ENCODE assay signal across 11 cellular contexts in the genomic region with DNA sequence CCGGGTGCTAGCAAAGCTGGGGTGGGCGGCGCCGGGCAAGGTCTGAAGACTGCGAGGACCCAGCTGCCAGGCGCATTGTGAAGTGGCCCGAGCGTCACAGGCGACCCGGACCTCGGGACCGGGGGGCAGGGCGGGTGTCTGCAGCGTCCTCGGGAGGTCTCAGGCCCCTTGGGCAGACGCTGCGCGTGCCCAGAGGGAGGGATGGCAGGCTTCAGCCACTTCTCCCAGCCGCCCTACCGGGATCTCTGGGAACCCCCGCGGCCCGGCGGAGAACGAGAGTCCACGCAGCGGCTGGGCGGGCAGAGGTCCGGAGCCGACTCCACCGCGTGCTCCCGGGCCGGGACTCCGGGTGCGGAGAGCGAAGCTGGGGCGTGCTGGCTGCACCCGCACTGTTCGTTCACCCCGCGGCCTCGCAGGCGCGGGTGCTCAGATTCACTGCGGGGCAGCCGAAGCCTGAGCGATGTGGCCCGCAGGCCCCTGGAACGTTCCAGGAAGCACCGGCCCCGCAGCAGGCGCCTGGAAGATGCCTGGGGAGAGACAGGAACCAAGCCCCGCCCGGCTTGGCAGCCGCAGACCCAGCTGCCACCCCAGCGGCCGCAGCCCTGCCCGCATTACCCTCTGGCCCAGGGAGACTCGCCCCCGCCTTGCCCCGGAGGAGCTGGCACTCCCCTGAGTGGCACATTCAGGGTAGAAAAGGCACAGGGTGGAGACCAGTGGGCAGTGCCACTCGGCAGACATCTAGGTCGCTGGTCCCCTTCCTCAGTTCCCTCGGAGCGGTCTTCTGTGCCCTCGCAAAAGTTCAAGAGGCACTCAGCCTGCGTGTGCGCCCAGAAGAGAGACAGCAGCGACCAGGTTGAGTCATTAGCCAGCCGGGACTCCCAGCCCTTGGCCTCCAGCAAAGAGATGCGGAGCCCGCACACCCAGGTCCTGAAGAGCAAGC. TPM values are rescaled to one million over a fixed set of nuclear protein-coding genes. Genes with fewer than 3 reads are reported as not detected.
DNase-seq lines count a peak whose midpoint lies in the region; ATAC-seq lines count a peak whose summit lies in the region.
"Had no signal": no experiment of that assay in that cellular context is flagged by ENCODE, and none has a peak within 500 bp of the region (broad histone marks: within the 10 kb centered on the region; RNA-seq: fewer than 3 reads in every experiment).

A gene (plus strand): TSS at position 141 of the 940 bp plus-strand sequence. CDS start 61 bp downstream, at position 202.

- no peaks in the 10 kb centered on the region; the same call in 1 of the 2 replicates for H3K4me1 ChIP-seq in iPS DF 6.9 (ENCODE audit: control insufficient read depth, insufficient read depth, low read length)

- no peaks in the 10 kb centered on the region for H3K4me1 Mint-ChIP-seq in activated T-helper 17 cell treated with anti-CD3 and anti-CD28 coated beads, Interleukin-2, amount 50 U/mL, for 72 hours
- no peaks in the 10 kb centered on the region for H3K4me1 Mint-ChIP-seq in stimulated activated effector memory CD8-positive, alpha-beta T cell treated with anti-CD3 and anti-CD28 coated beads, Interleukin-12 subunit alpha, Interleukin-12 subunit beta, amount 100 ng/mL, for 72 hours
- H3K4me1 Mint-ChIP-seq: activated CD4-positive, alpha-beta T cell treated with anti-CD3 and anti-CD28 coated beads, Interleukin-2, amount 10 ng/mL, durations not matched to agents 24 days and 14 days had no signal

- H3K9me3 ChIP-seq in iPS DF 6.9 (ENCODE audit: control insufficient read depth, insufficient read depth, low read length) = no peaks in the 10 kb centered on the region

- H3K4me3 Mint-ChIP-seq in activated T-helper 17 cell treated with anti-CD3 and anti-CD28 coated beads, Interleukin-2, amount 50 U/mL, for 72 hours = no peak within 1 kb of the TSS
- no peak within 1 kb of the TSS for H3K4me3 Mint-ChIP-seq in stimulated activated effector memory CD8-positive, alpha-beta T cell treated with anti-CD3 and anti-CD28 coated beads, Interleukin-12 subunit alpha, Interleukin-12 subunit beta, amount 100 ng/mL, for 72 hours
- H3K4me3 Mint-ChIP-seq: activated CD4-positive, alpha-beta T cell treated with anti-CD3 and anti-CD28 coated beads, Interleukin-2, amount 10 ng/mL, durations not matched to agents 24 days and 14 days had no signal

- WGBS in iPS DF 6.9 (ENCODE audit: insufficient coverage, insufficient read length) = no CpG with 5 or more reads among the region's 73 CpGs

- H3K27me3 ChIP-seq in iPS DF 6.9 (ENCODE audit: control insufficient read depth, insufficient read depth, low read length) = peaks cover 2% of the 10 kb centered on the region; the same call in 1 of the 2 replicates

- ATAC-seq in activated T-helper 17 cell treated with anti-CD3 and anti-CD28 coated beads, Interleukin-2, amount 50 U/mL, for 72 hours (replicated peaks) = peak; percentile 24
- peak; percentile 16 for ATAC-seq in stimulated activated effector memory CD8-positive, alpha-beta T cell treated with anti-CD3 and anti-CD28 coated beads, Interleukin-12 subunit alpha, Interleukin-12 subunit beta, amount 100 ng/mL, for 72 hours

- intact Hi-C loops in posterior vena cava (cut with DNase I) = no loop called here

- peaks cover 3% of the 10 kb centered on the region; the same call in 1 of the 2 replicates for H3K36me3 ChIP-seq in iPS DF 6.9 (ENCODE audit: control insufficient read depth, insufficient read depth, low read length)
- H3K36me3 ChIP-seq: brain microvascular endothelial cell had no signal

- H3K27ac Mint-ChIP-seq in activated T-helper 17 cell treated with anti-CD3 and anti-CD28 coated beads, Interleukin-2, amount 50 U/mL, for 72 hours = no peak within 1 kb of the TSS
- H3K27ac Mint-ChIP-seq in stimulated activated effector memory CD8-positive, alpha-beta T cell treated with anti-CD3 and anti-CD28 coated beads, Interleukin-12 subunit alpha, Interleukin-12 subunit beta, amount 100 ng/mL, for 72 hours = no peak within 1 kb of the TSS
- H3K27ac Mint-ChIP-seq: activated CD4-positive, alpha-beta T cell treated with anti-CD3 and anti-CD28 coated beads, Interleukin-2, amount 10 ng/mL, durations not matched to agents 24 days and 14 days had no signal

- peak; percentile 40 for DNase-seq in DMS 273 (lab: John Stamatoyannopoulos, UW; ENCODE audit: unreplicated experiment)
- DNase-seq in DMS 273 treated with DMSO at 0.1 percent for 48 hours (lab: John Stamatoyannopoulos, UW) = no peak
- no peak for DNase-seq in iPS DF 6.9 (ENCODE audit: low read depth, low spot score)
- no peak for DNase-seq in stimulated activated effector memory CD8-positive, alpha-beta T cell treated with anti-CD3 and anti-CD28 coated beads, Interleukin-12 subunit alpha, Interleukin-12 subunit beta, amount 100 ng/mL, for 72 hours (ENCODE audit: low spot score in 2 of 2)
- no peak for DNase-seq in NCI-H128 (lab: John Stamatoyannopoulos, UW; ENCODE audit: unreplicated experiment)
- no peak for DNase-seq in posterior vena cava (ENCODE audit: low spot score)
- no peak for DNase-seq in RPMI8226
- DNase-seq: activated CD4-positive, alpha-beta T cell treated with anti-CD3 and anti-CD28 coated beads, Interleukin-2, amount 10 ng/mL, durations not matched to agents 24 days and 14 days; brain microvascular endothelial cell had no signal

- H3K27me3 Mint-ChIP-seq in activated T-helper 17 cell treated with anti-CD3 and anti-CD28 coated beads, Interleukin-2, amount 50 U/mL, for 72 hours = peaks cover 18% of the 10 kb centered on the region

- no peaks in the 10 kb centered on the region for H3K36me3 Mint-ChIP-seq in activated T-helper 17 cell treated with anti-CD3 and anti-CD28 coated beads, Interleukin-2, amount 50 U/mL, for 72 hours (ENCODE audit: low read depth)
- H3K36me3 Mint-ChIP-seq in stimulated activated effector memory CD8-positive, alpha-beta T cell treated with anti-CD3 and anti-CD28 coated beads, Interleukin-12 subunit alpha, Interleukin-12 subunit beta, amount 100 ng/mL, for 72 hours = no peaks in the 10 kb centered on the region

- no peaks in the 10 kb centered on the region for H3K9me3 Mint-ChIP-seq in activated T-helper 17 cell treated with anti-CD3 and anti-CD28 coated beads, Interleukin-2, amount 50 U/mL, for 72 hours
- no peaks in the 10 kb centered on the region for H3K9me3 Mint-ChIP-seq in stimulated activated effector memory CD8-positive, alpha-beta T cell treated with anti-CD3 and anti-CD28 coated beads, Interleukin-12 subunit alpha, Interleukin-12 subunit beta, amount 100 ng/mL, for 72 hours
- H3K9me3 Mint-ChIP-seq: activated CD4-positive, alpha-beta T cell treated with anti-CD3 and anti-CD28 coated beads, Interleukin-2, amount 10 ng/mL, durations not matched to agents 24 days and 14 days had no signal

- H3K27ac ChIP-seq in iPS DF 6.9 (ENCODE audit: low read length) = no peak within 1 kb of the TSS
- H3K27ac ChIP-seq: 22Rv1, brain microvascular endothelial cell had no signal

- H3K4me3 ChIP-seq in iPS DF 6.9 (ENCODE audit: low read length) = peak within 1 kb of the TSS; percentile 22; the same call in 1 of the 2 replicates

RNA-seq across cellular contexts. Expression of the gene that starts here (rescaled TPM):
- not detected for total RNA-seq in activated T-helper 17 cell treated with anti-CD3 and anti-CD28 coated beads, Interleukin-2, amount 50 U/mL, for 72 hours
- total RNA-seq in posterior vena cava = not detected
- total RNA-seq: activated CD4-positive, alpha-beta T cell treated with anti-CD3 and anti-CD28 coated beads, Interleukin-2, amount 10 ng/mL, durations not matched to agents 24 days and 14 days had no signal

Comparison
In these comparisons a context has a peak if more than half of its experiments do, and no peak if none do; other contexts are left out.
1. Peak in ATAC-seq in activated T-helper 17 cell treated with anti-CD3 and anti-CD28 coated beads, Interleukin-2, amount 50 U/mL, for 72 hours; RNA of the gene not detected or under 1 TPM.